Comparison of ENCODE assay signal across 24 cellular contexts in the genomic region with DNA sequence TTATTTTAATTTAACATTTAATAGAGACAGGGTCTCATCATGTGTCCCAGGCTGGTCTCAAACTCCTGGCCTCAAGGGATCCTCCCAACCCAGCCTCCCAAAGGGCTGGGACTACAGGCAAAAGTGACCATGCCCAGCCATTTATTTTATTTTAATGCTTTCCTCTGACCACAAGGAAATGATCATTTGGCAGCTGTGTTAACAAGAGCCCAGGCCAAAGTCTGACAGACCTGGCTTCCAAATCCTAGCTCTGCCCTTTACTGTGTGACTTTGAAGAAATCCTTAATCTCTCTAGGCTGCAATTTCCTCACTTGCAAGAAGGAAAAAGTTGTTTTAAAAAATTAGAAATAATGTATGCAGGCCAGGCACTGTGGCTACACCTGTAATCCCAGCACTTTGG.
"Had no signal": no experiment of that assay in that cellular context is flagged by ENCODE, and none has a peak within 500 bp of the region (broad histone marks: within the 10 kb centered on the region; RNA-seq: fewer than 3 reads in every experiment).

No MANE protein-coding gene starts in this region.

- H3K79me2 ChIP-seq: parathyroid adenoma had no signal

- H3K4me1 ChIP-seq: esophagus squamous epithelium, neural progenitor cell, parathyroid adenoma, right lobe of liver, suprapubic skin, transverse colon, upper lobe of right lung, uterus had no signal

- H3K4me2 ChIP-seq: neural progenitor cell, smooth muscle cell had no signal

- H3K27ac ChIP-seq: esophagus squamous epithelium, heart right ventricle, neural progenitor cell, parathyroid adenoma, right lobe of liver, suprapubic skin, transverse colon, upper lobe of right lung, uterus had no signal

- H3K36me3 ChIP-seq: esophagus squamous epithelium, heart right ventricle, neural progenitor cell, right lobe of liver, suprapubic skin, transverse colon, upper lobe of right lung, uterus had no signal

- H3K9me3 ChIP-seq: esophagus squamous epithelium, heart right ventricle, right lobe of liver, suprapubic skin, transverse colon, upper lobe of right lung, uterus had no signal

- H2AFZ ChIP-seq: neural progenitor cell, parathyroid adenoma had no signal

- H3K4me3 ChIP-seq: esophagus squamous epithelium, heart right ventricle, lung, neural progenitor cell, right lobe of liver, smooth muscle cell, suprapubic skin, transverse colon, upper lobe of right lung, uterus had no signal

- H3K27me3 ChIP-seq: esophagus squamous epithelium, neural progenitor cell, right lobe of liver, suprapubic skin, transverse colon, upper lobe of right lung, uterus had no signal

- DNase-seq: cortex of kidney; effector memory CD8-positive, alpha-beta T cell; erythroblast; esophagus squamous epithelium; foreskin melanocyte; glutamatergic neuron; heart right ventricle; hippocampal formation; naive thymus-derived CD4-positive, alpha-beta T cell; right lobe of liver; stimulated activated CD4-positive, alpha-beta T cell treated with anti-CD3 and anti-CD28 coated beads, Interleukin-12 subunit alpha, Interleukin-12 subunit beta, amount 100 ng/mL, for 4 hours; stimulated activated CD4-positive, alpha-beta T cell treated with anti-CD3 and anti-CD28 coated beads, Interleukin-1b, Interleukin-23, amount 100 ng/mL, for 48 hours; stimulated activated CD4-positive, alpha-beta T cell treated with anti-CD3 and anti-CD28 coated beads, Interleukin-4, amount 100 ng/mL, for 1 hour; stimulated activated CD8-positive, alpha-beta memory T cell treated with anti-CD3 and anti-CD28 coated beads, Interleukin-4, amount 100 ng/mL, for 48 hours; stimulated activated naive CD4-positive, alpha-beta T cell; stimulated activated naive CD8-positive, alpha-beta T cell treated with anti-CD3 and anti-CD28 coated beads, Interleukin-15, amount 100 ng/mL, for 72 hours; transverse colon; upper lobe of right lung; uterus had no signal

- H3K9ac ChIP-seq: neural progenitor cell, parathyroid adenoma had no signal
